20 cellular contexts compared by ENCODE assay signal in the genomic region with DNA sequence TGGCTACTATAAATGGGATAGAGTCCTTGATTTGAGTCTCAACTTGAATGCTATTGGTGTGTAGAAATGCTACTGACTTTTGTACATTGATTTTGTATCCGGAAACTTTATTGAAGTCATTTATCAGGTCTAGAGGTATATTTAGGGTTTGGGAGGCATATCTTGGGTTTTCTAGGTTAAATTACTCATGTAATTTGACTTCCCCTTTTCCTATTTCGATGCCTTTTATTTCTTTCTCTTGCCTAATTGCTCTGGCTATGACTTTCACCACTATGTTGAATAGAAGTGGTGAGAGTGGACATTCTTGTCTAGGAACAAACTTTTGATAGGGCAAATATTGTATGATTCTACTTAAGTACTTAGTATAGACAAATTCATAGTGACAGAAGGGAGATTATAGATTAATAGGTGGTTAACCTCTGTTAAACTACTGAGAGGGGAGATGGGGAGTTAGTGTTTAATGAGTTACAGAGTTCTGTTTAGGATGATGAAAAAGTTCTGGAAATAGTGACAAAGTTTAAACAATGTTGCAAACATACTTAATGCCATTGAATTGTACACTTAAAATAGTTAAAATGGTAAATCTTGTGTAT. TPM values are rescaled to one million over a fixed set of nuclear protein-coding genes. Genes with fewer than 3 reads are reported as not detected.
DNase-seq lines count a peak whose midpoint lies in the region; ATAC-seq and TF ChIP-seq lines count a peak whose summit lies in the region.
"Had no signal": no experiment of that assay in that cellular context is flagged by ENCODE, and none has a peak within 500 bp of the region (broad histone marks: within the 10 kb centered on the region; RNA-seq: fewer than 3 reads in every experiment).

No MANE protein-coding gene starts in this region.

- H3K27ac ChIP-seq in sigmoid colon (no peak overlapping the region), mammary epithelial cell (ENCODE audit: insufficient read depth, low read depth, low read length) (no peak overlapping the region)
- H3K27ac ChIP-seq: adrenal gland, gastroesophageal sphincter, suprapubic skin had no signal

- ATAC-seq in GM19372 (IDR thresholded peaks at IDR 0.05; ENCODE audit: low read depth, unreplicated experiment) (peak; percentile 46), HG02943 (IDR thresholded peaks at IDR 0.05; ENCODE audit: low read depth, unreplicated experiment) (peak; percentile 89), Right ventricle myocardium superior (ENCODE audit: poor library complexity) (no peak)
- ATAC-seq: activated T-cell treated with anti-CD3 and anti-CD28 coated beads, Interleukin-2, amount 50 U/mL, for 72 hours; gastroesophageal sphincter had no signal

- no peak overlapping the region for H3K9ac ChIP-seq in mammary epithelial cell (ENCODE audit: insufficient read depth, low read length)

- peak; percentile 5 for DNase-seq in ACHN
- DNase-seq in KBM-7, result peak; percentile 9
- DNase-seq in GM13977 (ENCODE audit: low spot score), result no peak
- DNase-seq in sigmoid colon, result no peak
- DNase-seq in mammary epithelial cell, result no peak
- no peak for DNase-seq in Right ventricle myocardium superior
- DNase-seq: activated CD4-positive, alpha-beta T cell treated with anti-CD3 and anti-CD28 coated beads, Interleukin-2, amount 50 U/mL, for 1 hour; activated T-cell treated with anti-CD3 and anti-CD28 coated beads, Interleukin-2, amount 50 U/mL, for 72 hours; adrenal gland; GDM1; NCI-H1930; NCI-H774; posterior cingulate gyrus; SHP77 treated with DMSO at 0.1 percent for 48 hours; T-helper 9 cell had no signal

- BruUV-seq in mammary epithelial cell (replicated peaks; lab: Mats Ljungman, UMichigan), result no TSS peak

- H3K4me3 ChIP-seq in sigmoid colon, result no peak overlapping the region
- no peak overlapping the region for H3K4me3 ChIP-seq in mammary epithelial cell (replicated peaks in 1 of 3; ENCODE audit: insufficient read depth in 1 of 3, low read depth in 2 of 3, low read length in 3 of 3)
- H3K4me3 ChIP-seq: adrenal gland, gastroesophageal sphincter, suprapubic skin had no signal

- no peak for TF ChIP-seq EP300 in sigmoid colon (IDR thresholded peaks at IDR 0.05)

- H3K36me3 ChIP-seq in sigmoid colon (no peaks in the 10 kb centered on the region), mammary epithelial cell (ENCODE audit: insufficient read depth, low read length) (no peaks in the 10 kb centered on the region)
- H3K36me3 ChIP-seq: adrenal gland, gastroesophageal sphincter, suprapubic skin had no signal

- in situ Hi-C loops in ACHN (cut with HindIII; ENCODE audit: low pct_ligation_motif_present, low pct_unique_long_range_greater_than_20kb, low sequenced_read_pairs), result no loop called here
- in situ Hi-C loops in KBM-7 (cut with MboI; ENCODE audit: low pct_unique_long_range_greater_than_20kb, low sequenced_read_pairs), result no loop called here
- in situ Hi-C loops in GM13977 (cut with MboI; ENCODE audit: low pct_unique_long_range_greater_than_20kb, low sequenced_read_pairs, unreplicated experiment), result no loop called here
- in situ Hi-C loops in mammary epithelial cell (cut with MboI; ENCODE audit: low sequenced_read_pairs in 2 of 2), result no loop called here

- TF ChIP-seq POLR2A in sigmoid colon (IDR thresholded peaks at IDR 0.05), result no peak

- TF ChIP-seq CTCF in GM13977 (IDR thresholded peaks at IDR 0.05; ENCODE audit: extremely low read depth, insufficient read depth, missing control alignments), result no peak
- no peak for TF ChIP-seq CTCF in sigmoid colon (IDR thresholded peaks at IDR 0.05)
- TF ChIP-seq CTCF in mammary epithelial cell (conservative IDR thresholded peaks at IDR 0.05 in 1 of 2, IDR thresholded peaks at IDR 0.05 in 1 of 2; ENCODE audit: extremely low read depth in 1 of 2, insufficient read depth in 1 of 2, low read depth in 1 of 2, low read length in 2 of 2), result no peak

- 59 to 85% methylated on average over 2 of the region's 2 CpGs for WGBS in sigmoid colon, 2 donors
- WGBS in mammary epithelial cell (ENCODE audit: low coverage, missing lambda C conversion rate), result 79% methylated on average over 2 of the region's 2 CpGs

- H3K9me3 ChIP-seq in sigmoid colon, result no peaks in the 10 kb centered on the region
- peaks cover 3% of the 10 kb centered on the region for H3K9me3 ChIP-seq in mammary epithelial cell (replicated peaks; ENCODE audit: insufficient read depth, low read length)
- H3K9me3 ChIP-seq: adrenal gland, suprapubic skin had no signal

- H4K20me1 ChIP-seq in mammary epithelial cell (ENCODE audit: insufficient read depth, low read length), result no peaks in the 10 kb centered on the region

- H3K4me2 ChIP-seq in mammary epithelial cell (ENCODE audit: insufficient read depth, low read depth, low read length), result no peak overlapping the region

- H3K4me1 ChIP-seq in sigmoid colon (no peaks in the 10 kb centered on the region), mammary epithelial cell (ENCODE audit: insufficient read depth, low read length) (no peaks in the 10 kb centered on the region)
- H3K4me1 ChIP-seq: adrenal gland, gastroesophageal sphincter, suprapubic skin had no signal

- no peaks in the 10 kb centered on the region for H3K79me2 ChIP-seq in mammary epithelial cell (ENCODE audit: insufficient read depth, low read length)

- H2AFZ ChIP-seq in mammary epithelial cell (ENCODE audit: low read depth, low read length), result no peak overlapping the region

- CTCF ChIA-PET in mammary epithelial cell (lab: Charles Lee; ENCODE audit: low non-redundant PET), result no interaction called here

- H3K27me3 ChIP-seq in sigmoid colon, result no peaks in the 10 kb centered on the region
- no peaks in the 10 kb centered on the region for H3K27me3 ChIP-seq in mammary epithelial cell (ENCODE audit: insufficient read depth, low read length)
- H3K27me3 ChIP-seq: adrenal gland, gastroesophageal sphincter, suprapubic skin had no signal

- intact Hi-C loops in sigmoid colon (cut with DNase I), result no loop called here
- intact Hi-C loops in mammary epithelial cell (cut with micrococcal nuclease), result no loop called here
- intact Hi-C loops in Right ventricle myocardium superior (cut with DNase I), result no loop called here

- dilution Hi-C loops in mammary epithelial cell (cut with HindIII; ENCODE audit: low sequenced_read_pairs), result no loop called here

RNA-seq across cellular contexts. Expression of a gene that starts 22.8 kb away (rescaled TPM):
- total RNA-seq in sigmoid colon (1 to 10 TPM; 3.5 to 7.7 (median 5.2) TPM), mammary epithelial cell (10 to 100 TPM; 40.7 to 65.3 TPM), Right ventricle myocardium superior (4.8 TPM)
- polyA plus RNA-seq in sigmoid colon (1 to 10 TPM in 1 of 3 donors, under 1 TPM in 2; under 0.01 to 1.5 (median 0.69) TPM), mammary epithelial cell (16.7 TPM)
- polyA minus RNA-seq in mammary epithelial cell, result 20.1 TPM

RNA-seq across cellular contexts. Expression of a gene that starts 29.1 kb away (rescaled TPM):
- not detected for total RNA-seq in sigmoid colon
- not detected for polyA plus RNA-seq in sigmoid colon
- total RNA-seq in mammary epithelial cell, result not detected
- not detected for polyA plus RNA-seq in mammary epithelial cell
- not detected for polyA minus RNA-seq in mammary epithelial cell
- total RNA-seq in Right ventricle myocardium superior, result not detected
- total RNA-seq: activated T-cell treated with anti-CD3 and anti-CD28 coated beads, Interleukin-2, amount 50 U/mL, for 72 hours; adrenal gland; chondrocyte; gastroesophageal sphincter; suprapubic skin had no signal
- polyA plus RNA-seq: adrenal gland had no signal

Comparison
In these comparisons a context has a peak if more than half of its experiments do, and no peak if none do; other contexts are left out.
1. DNase-seq: peak in ACHN (single experiment) and KBM-7 (single experiment); none in GM13977 (single experiment), sigmoid colon (single experiment), mammary epithelial cell (single experiment) and Right ventricle myocardium superior (single experiment).